1 cellular context compared by ENCODE assay signal in genomic region chr7:25028370-25028971, GRCh38.
TF ChIP-seq lines count a peak whose summit lies in the region.

No MANE protein-coding gene starts in this region.

TF ChIP-seq in K562, 482 proteins besides CTCF, POLR2A, EP300 and RAD21 (continued from another document and continues in another):
- no peak for TF ChIP-seq RREB1 (CRISPR knock-in tag; IDR thresholded peaks at IDR 0.05)
- TF ChIP-seq ZNF165 (CRISPR knock-in tag; IDR thresholded peaks at IDR 0.05; ENCODE audit: borderline replicate concordance), result no peak
- no peak for TF ChIP-seq ARID4B (CRISPR knock-in tag; IDR thresholded peaks at IDR 0.05)
- no peak for TF ChIP-seq HOXB6 (CRISPR knock-in tag; IDR thresholded peaks at IDR 0.05; ENCODE audit: borderline replicate concordance)
- no peak for TF ChIP-seq TBP (optimal IDR thresholded peaks at IDR 0.05; ENCODE audit: low read depth, low read length)
- TF ChIP-seq ARID3B (CRISPR knock-in tag; IDR thresholded peaks at IDR 0.05; ENCODE audit: borderline replicate concordance), result no peak
- TF ChIP-seq HNRNPK (IDR thresholded peaks at IDR 0.05; ENCODE audit: low read depth, low read length, poor library complexity, severe bottlenecking), result no peak
- no peak for TF ChIP-seq ZNF57 (CRISPR knock-in tag; IDR thresholded peaks at IDR 0.05)
- no peak for TF ChIP-seq ZNF766 (CRISPR knock-in tag; conservative IDR thresholded peaks at IDR 0.05)
- TF ChIP-seq ZHX1 (conservative IDR thresholded peaks at IDR 0.05; ENCODE audit: low read length), result no peak
- TF ChIP-seq SRSF1 (IDR thresholded peaks at IDR 0.05; ENCODE audit: low read depth, low read length), result no peak
- no peak for TF ChIP-seq ARNT (IDR thresholded peaks at IDR 0.05)
- TF ChIP-seq NCOR1 (IDR thresholded peaks at IDR 0.05), result peak; percentile 34; the same call in 1 of the 2 replicates
- TF ChIP-seq ESRRA (IDR thresholded peaks at IDR 0.05; ENCODE audit: borderline replicate concordance, low read depth), result peak; percentile 31; the same call in 1 of the 2 replicates
- TF ChIP-seq CBFA2T3 (IDR thresholded peaks at IDR 0.05), result peak; percentile 61
- no peak for TF ChIP-seq TFE3 (CRISPR knock-in tag; IDR thresholded peaks at IDR 0.05)
- no peak for TF ChIP-seq AFF4 (CRISPR knock-in tag; IDR thresholded peaks at IDR 0.05)
- TF ChIP-seq CREB1 (IDR thresholded peaks at IDR 0.05), result no peak
- 0 out of 2 replicates have a peak, but pooled peaks have one; percentile 21 for TF ChIP-seq CREB1 (CRISPR knock-in tag; IDR thresholded peaks at IDR 0.05)
- TF ChIP-seq JUND (IDR thresholded peaks at IDR 0.05; ENCODE audit: borderline replicate concordance, low read depth, low read length), result 0 out of 2 replicates have a peak, but pooled peaks have one; percentile 31
- peak; percentile 55; the same call in 2 of the 3 replicates for TF ChIP-seq JUND (tag; IDR thresholded peaks at IDR 0.05; ENCODE audit: borderline replicate concordance, low read depth, low read length)
- TF ChIP-seq DACH1 (IDR thresholded peaks at IDR 0.05; ENCODE audit: partially characterized antibody), result no peak
- no peak for TF ChIP-seq ZKSCAN3 (CRISPR knock-in tag; IDR thresholded peaks at IDR 0.05)
- TF ChIP-seq ZNF217 (CRISPR knock-in tag; IDR thresholded peaks at IDR 0.05), result no peak
- TF ChIP-seq THAP7 (CRISPR knock-in tag; IDR thresholded peaks at IDR 0.05), result no peak
- TF ChIP-seq NRF1 (conservative IDR thresholded peaks at IDR 0.05 in 1 of 2, IDR thresholded peaks at IDR 0.05 in 1 of 2), result peak in 1 of 2 experiments; percentile 34; a peak in 2 of 4 replicates
- TF ChIP-seq PHB (CRISPR knock-in tag; IDR thresholded peaks at IDR 0.05), result no peak
- TF ChIP-seq SMARCB1 (IDR thresholded peaks at IDR 0.05; ENCODE audit: insufficient read length, low read depth), result no peak
- no peak for TF ChIP-seq ZNF282 (CRISPR knock-in tag; IDR thresholded peaks at IDR 0.05)
- TF ChIP-seq ZNF398 (CRISPR knock-in tag; IDR thresholded peaks at IDR 0.05), result no peak
- TF ChIP-seq ZNF696 (CRISPR knock-in tag; conservative IDR thresholded peaks at IDR 0.05), result no peak
- no peak for TF ChIP-seq MEF2A (IDR thresholded peaks at IDR 0.05; ENCODE audit: control insufficient read depth, low read depth, low read length)
- no peak for TF ChIP-seq MAFF (IDR thresholded peaks at IDR 0.05; ENCODE audit: low read length)
- TF ChIP-seq TGIF2 (CRISPR knock-in tag; IDR thresholded peaks at IDR 0.05), result no peak
- TF ChIP-seq PTBP1 (IDR thresholded peaks at IDR 0.05; ENCODE audit: low read depth, low read length), result no peak
- TF ChIP-seq TRIM24 (IDR thresholded peaks at IDR 0.05), result peak in 1 of 2 experiments; percentile 23; a peak in 1 of 4 replicates
